In the genomic region with DNA sequence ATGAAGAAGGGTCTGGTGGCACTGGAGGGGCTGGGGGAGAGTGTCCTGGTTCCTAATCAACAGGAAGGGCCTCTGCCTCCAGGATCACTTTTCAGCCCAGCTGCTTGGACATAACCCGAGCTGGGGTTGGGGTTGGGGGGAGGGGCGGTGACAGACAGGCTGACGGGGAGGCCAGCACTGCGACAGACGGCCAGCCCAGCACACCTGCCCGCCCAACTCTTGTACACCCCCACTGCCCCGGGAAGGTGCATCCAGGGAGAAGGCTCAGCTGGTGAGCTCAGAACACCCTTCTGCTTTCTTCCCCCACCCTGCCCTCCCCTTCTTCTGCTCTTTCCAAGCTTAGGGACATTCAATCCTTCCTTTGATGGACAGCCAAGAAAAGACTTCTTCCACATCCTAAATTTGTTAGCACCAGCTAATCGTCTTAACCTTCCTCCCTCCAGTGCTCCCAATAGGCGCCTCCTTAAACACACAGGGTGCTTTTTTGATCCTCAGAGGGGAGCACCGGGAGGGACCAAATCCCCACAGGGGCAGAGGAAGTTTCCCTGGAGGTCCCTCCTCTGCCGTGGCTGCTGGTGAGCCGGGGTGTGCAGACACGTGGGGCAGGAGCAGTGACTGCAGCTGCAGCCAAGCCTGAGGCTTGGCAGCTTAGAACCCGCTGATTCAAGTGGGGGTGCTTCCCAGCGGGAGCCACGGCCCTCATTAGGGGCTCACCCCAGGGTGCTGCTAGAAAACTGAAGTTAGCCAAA, we compare ENCODE assay signal across 1 cellular context.
TF ChIP-seq lines count a peak whose summit lies in the region.

No MANE protein-coding gene starts in this region.

TF ChIP-seq in IMR-90, 13 proteins besides CTCF, POLR2A, EP300 and RAD21:
- TF ChIP-seq, protein P1, sequence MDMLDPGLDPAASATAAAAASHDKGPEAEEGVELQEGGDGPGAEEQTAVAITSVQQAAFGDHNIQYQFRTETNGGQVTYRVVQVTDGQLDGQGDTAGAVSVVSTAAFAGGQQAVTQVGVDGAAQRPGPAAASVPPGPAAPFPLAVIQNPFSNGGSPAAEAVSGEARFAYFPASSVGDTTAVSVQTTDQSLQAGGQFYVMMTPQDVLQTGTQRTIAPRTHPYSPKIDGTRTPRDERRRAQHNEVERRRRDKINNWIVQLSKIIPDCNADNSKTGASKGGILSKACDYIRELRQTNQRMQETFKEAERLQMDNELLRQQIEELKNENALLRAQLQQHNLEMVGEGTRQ (IDR thresholded peaks at IDR 0.05; ENCODE audit: low read depth, low read length): peak; percentile 56
- TF ChIP-seq, protein P2, sequence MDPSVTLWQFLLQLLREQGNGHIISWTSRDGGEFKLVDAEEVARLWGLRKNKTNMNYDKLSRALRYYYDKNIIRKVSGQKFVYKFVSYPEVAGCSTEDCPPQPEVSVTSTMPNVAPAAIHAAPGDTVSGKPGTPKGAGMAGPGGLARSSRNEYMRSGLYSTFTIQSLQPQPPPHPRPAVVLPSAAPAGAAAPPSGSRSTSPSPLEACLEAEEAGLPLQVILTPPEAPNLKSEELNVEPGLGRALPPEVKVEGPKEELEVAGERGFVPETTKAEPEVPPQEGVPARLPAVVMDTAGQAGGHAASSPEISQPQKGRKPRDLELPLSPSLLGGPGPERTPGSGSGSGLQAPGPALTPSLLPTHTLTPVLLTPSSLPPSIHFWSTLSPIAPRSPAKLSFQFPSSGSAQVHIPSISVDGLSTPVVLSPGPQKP (IDR thresholded peaks at IDR 0.05; ENCODE audit: borderline replicate concordance, low read depth, low read length): no peak
